In the genomic region with DNA sequence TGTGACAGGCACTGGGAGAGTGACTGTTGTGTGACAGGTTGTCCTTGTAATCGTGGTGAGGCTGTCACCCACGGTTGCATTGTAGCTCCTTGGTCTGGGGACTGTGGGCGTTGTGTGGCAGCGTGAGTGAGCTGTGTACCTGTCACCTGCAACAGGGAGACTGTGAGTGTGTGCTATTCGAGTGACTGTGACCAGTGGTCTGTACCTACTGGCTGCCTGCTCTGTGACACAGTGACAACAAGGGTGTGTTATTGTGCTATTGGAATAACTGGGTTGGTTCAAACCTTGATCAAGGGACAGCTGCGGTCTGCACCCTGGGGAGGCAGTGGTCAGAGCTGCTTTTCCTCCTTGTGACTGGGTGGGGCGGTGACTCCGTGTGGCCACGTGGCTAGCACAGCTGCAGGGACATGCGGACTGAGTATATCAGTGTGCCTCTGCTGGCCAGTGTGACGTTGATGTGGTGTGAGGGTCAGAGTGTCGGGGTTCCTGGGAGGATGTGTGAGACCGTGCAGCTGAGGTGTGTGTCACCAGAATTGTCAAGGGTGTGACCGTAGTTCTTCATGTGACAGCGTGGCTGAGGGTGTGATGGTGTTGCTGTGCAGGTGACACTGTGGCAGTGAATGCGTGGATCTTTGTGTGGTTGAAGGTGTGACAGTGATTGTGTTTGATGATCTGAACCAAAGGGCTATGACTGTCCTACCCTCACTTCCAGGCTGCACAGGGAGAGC, we compare ENCODE assay signal across 1 cellular context.
TF ChIP-seq lines count a peak whose summit lies in the region.

No MANE protein-coding gene starts in this region.

TF ChIP-seq in HepG2, 621 proteins besides CTCF, POLR2A, EP300 and RAD21 (continued from another document and continues in another):
- TF ChIP-seq, protein P1, sequence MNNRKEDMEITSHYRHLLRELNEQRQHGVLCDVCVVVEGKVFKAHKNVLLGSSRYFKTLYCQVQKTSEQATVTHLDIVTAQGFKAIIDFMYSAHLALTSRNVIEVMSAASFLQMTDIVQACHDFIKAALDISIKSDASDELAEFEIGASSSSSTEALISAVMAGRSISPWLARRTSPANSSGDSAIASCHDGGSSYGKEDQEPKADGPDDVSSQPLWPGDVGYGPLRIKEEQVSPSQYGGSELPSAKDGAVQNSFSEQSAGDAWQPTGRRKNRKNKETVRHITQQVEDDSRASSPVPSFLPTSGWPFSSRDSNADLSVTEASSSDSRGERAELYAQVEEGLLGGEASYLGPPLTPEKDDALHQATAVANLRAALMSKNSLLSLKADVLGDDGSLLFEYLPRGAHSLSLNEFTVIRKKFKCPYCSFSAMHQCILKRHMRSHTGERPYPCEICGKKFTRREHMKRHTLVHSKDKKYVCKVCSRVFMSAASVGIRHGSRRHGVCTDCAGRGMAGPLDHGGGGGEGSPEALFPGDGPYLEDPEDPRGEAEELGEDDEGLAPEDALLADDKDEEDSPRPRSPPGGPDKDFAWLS (CRISPR knock-in tag; IDR thresholded peaks at IDR 0.05; ENCODE audit: borderline replicate concordance): no peak; the same call in 1 of the 2 replicates
- TF ChIP-seq ZNF879 (CRISPR knock-in tag; IDR thresholded peaks at IDR 0.05) (no peak), SSRP1 (CRISPR knock-in tag; IDR thresholded peaks at IDR 0.05) (no peak), SMYD3 (CRISPR knock-in tag; IDR thresholded peaks at IDR 0.05) (no peak), ATAD3A (CRISPR knock-in tag; IDR thresholded peaks at IDR 0.05) (no peak), ZNF616 (CRISPR knock-in tag; IDR thresholded peaks at IDR 0.05; ENCODE audit: low read depth) (peak; percentile 61; the same call in 1 of the 2 replicates), ZNF343 (CRISPR knock-in tag; IDR thresholded peaks at IDR 0.05) (peak; percentile 73; the same call in 1 of the 2 replicates), NFKBIZ (CRISPR knock-in tag; IDR thresholded peaks at IDR 0.05) (no peak), FOXK1 (CRISPR knock-in tag; IDR thresholded peaks at IDR 0.05; ENCODE audit: borderline replicate concordance, low read depth) (peak; percentile 58; the same call in 1 of the 2 replicates), ZNF337 (CRISPR knock-in tag; IDR thresholded peaks at IDR 0.05; ENCODE audit: borderline replicate concordance, low read depth) (0 out of 2 replicates have a peak, but pooled peaks have one; percentile 47), ZNF530 (CRISPR knock-in tag; IDR thresholded peaks at IDR 0.05; ENCODE audit: low read depth) (no peak), ZNF558 (CRISPR knock-in tag; IDR thresholded peaks at IDR 0.05; ENCODE audit: borderline replicate concordance) (no peak), PHF5A (CRISPR knock-in tag; IDR thresholded peaks at IDR 0.05; ENCODE audit: low read depth, unreplicated experiment) (no peak), ZFP36 (IDR thresholded peaks at IDR 0.05; ENCODE audit: borderline replicate concordance, low read depth, low read length, partially characterized antibody) (no peak), CENPX (CRISPR knock-in tag; IDR thresholded peaks at IDR 0.05) (no peak), U2AF2 (IDR thresholded peaks at IDR 0.05; ENCODE audit: low read depth, low read length) (no peak), HOXA9 (CRISPR knock-in tag; IDR thresholded peaks at IDR 0.05; ENCODE audit: borderline replicate concordance) (0 out of 2 replicates have a peak, but pooled peaks have one; percentile 36), KDM1A (CRISPR knock-in tag; IDR thresholded peaks at IDR 0.05) (no peak), ZNF605 (CRISPR knock-in tag; IDR thresholded peaks at IDR 0.05) (no peak), ZNF441 (CRISPR knock-in tag; IDR thresholded peaks at IDR 0.05; ENCODE audit: borderline replicate concordance) (peak; percentile 61; the same call in 1 of the 2 replicates), ZNF253 (CRISPR knock-in tag; IDR thresholded peaks at IDR 0.05; ENCODE audit: borderline replicate concordance) (0 out of 2 replicates have a peak, but pooled peaks have one; percentile 79), JARID2 (CRISPR knock-in tag; IDR thresholded peaks at IDR 0.05; ENCODE audit: insufficient replicate concordance) (no peak), FOXC1 (CRISPR knock-in tag; IDR thresholded peaks at IDR 0.05; ENCODE audit: borderline replicate concordance) (no peak), CEBPG (CRISPR knock-in tag; IDR thresholded peaks at IDR 0.05) (no peak), MED1 (CRISPR knock-in tag; IDR thresholded peaks at IDR 0.05) (peak; percentile 37; the same call in 1 of the 2 replicates), ZNF333 (CRISPR knock-in tag; IDR thresholded peaks at IDR 0.05; ENCODE audit: borderline replicate concordance) (no peak), ZNF841 (CRISPR knock-in tag; IDR thresholded peaks at IDR 0.05; ENCODE audit: borderline replicate concordance) (no peak), GATAD1 (CRISPR knock-in tag; IDR thresholded peaks at IDR 0.05) (peak; percentile 57; the same call in 1 of the 2 replicates)
- TF ChIP-seq, protein P2, sequence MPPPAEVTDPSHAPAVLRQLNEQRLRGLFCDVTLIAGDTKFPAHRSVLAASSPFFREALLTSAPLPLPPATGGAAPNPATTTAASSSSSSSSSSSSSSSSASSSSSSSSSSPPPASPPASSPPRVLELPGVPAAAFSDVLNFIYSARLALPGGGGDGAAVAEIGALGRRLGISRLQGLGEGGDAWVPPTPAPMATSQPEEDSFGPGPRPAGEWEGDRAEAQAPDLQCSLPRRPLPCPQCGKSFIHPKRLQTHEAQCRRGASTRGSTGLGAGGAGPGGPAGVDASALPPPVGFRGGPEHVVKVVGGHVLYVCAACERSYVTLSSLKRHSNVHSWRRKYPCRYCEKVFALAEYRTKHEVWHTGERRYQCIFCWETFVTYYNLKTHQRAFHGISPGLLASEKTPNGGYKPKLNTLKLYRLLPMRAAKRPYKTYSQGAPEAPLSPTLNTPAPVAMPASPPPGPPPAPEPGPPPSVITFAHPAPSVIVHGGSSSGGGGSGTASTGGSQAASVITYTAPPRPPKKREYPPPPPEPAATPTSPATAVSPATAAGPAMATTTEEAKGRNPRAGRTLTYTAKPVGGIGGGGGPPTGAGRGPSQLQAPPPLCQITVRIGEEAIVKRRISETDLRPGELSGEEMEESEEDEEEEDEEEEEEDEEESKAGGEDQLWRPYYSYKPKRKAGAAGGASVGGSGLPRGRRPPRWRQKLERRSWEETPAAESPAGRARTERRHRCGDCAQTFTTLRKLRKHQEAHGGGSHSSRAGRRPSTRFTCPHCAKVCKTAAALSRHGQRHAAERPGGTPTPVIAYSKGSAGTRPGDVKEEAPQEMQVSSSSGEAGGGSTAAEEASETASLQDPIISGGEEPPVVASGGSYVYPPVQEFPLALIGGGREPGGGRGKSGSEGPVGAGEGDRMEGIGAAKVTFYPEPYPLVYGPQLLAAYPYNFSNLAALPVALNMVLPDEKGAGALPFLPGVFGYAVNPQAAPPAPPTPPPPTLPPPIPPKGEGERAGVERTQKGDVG (CRISPR knock-in tag; IDR thresholded peaks at IDR 0.05; ENCODE audit: borderline replicate concordance): no peak
- TF ChIP-seq, protein P3, sequence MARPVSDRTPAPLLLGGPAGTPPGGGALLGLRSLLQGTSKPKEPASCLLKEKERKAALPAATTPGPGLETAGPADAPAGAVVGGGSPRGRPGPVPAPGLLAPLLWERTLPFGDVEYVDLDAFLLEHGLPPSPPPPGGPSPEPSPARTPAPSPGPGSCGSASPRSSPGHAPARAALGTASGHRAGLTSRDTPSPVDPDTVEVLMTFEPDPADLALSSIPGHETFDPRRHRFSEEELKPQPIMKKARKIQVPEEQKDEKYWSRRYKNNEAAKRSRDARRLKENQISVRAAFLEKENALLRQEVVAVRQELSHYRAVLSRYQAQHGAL (CRISPR knock-in tag; IDR thresholded peaks at IDR 0.05; ENCODE audit: not compliant biosample characterization): peak; percentile 20
- TF ChIP-seq, protein P4, sequence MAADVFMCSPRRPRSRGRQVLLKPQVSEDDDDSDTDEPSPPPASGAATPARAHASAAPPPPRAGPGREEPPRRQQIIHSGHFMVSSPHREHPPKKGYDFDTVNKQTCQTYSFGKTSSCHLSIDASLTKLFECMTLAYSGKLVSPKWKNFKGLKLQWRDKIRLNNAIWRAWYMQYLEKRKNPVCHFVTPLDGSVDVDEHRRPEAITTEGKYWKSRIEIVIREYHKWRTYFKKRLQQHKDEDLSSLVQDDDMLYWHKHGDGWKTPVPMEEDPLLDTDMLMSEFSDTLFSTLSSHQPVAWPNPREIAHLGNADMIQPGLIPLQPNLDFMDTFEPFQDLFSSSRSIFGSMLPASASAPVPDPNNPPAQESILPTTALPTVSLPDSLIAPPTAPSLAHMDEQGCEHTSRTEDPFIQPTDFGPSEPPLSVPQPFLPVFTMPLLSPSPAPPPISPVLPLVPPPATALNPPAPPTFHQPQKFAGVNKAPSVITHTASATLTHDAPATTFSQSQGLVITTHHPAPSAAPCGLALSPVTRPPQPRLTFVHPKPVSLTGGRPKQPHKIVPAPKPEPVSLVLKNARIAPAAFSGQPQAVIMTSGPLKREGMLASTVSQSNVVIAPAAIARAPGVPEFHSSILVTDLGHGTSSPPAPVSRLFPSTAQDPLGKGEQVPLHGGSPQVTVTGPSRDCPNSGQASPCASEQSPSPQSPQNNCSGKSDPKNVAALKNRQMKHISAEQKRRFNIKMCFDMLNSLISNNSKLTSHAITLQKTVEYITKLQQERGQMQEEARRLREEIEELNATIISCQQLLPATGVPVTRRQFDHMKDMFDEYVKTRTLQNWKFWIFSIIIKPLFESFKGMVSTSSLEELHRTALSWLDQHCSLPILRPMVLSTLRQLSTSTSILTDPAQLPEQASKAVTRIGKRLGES (CRISPR knock-in tag; IDR thresholded peaks at IDR 0.05; ENCODE audit: borderline replicate concordance): no peak
- TF ChIP-seq, protein P5, sequence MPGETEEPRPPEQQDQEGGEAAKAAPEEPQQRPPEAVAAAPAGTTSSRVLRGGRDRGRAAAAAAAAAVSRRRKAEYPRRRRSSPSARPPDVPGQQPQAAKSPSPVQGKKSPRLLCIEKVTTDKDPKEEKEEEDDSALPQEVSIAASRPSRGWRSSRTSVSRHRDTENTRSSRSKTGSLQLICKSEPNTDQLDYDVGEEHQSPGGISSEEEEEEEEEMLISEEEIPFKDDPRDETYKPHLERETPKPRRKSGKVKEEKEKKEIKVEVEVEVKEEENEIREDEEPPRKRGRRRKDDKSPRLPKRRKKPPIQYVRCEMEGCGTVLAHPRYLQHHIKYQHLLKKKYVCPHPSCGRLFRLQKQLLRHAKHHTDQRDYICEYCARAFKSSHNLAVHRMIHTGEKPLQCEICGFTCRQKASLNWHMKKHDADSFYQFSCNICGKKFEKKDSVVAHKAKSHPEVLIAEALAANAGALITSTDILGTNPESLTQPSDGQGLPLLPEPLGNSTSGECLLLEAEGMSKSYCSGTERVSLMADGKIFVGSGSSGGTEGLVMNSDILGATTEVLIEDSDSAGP (CRISPR knock-in tag; IDR thresholded peaks at IDR 0.05; ENCODE audit: borderline replicate concordance): no peak; the same call in 1 of the 2 replicates
- TF ChIP-seq, protein P6, sequence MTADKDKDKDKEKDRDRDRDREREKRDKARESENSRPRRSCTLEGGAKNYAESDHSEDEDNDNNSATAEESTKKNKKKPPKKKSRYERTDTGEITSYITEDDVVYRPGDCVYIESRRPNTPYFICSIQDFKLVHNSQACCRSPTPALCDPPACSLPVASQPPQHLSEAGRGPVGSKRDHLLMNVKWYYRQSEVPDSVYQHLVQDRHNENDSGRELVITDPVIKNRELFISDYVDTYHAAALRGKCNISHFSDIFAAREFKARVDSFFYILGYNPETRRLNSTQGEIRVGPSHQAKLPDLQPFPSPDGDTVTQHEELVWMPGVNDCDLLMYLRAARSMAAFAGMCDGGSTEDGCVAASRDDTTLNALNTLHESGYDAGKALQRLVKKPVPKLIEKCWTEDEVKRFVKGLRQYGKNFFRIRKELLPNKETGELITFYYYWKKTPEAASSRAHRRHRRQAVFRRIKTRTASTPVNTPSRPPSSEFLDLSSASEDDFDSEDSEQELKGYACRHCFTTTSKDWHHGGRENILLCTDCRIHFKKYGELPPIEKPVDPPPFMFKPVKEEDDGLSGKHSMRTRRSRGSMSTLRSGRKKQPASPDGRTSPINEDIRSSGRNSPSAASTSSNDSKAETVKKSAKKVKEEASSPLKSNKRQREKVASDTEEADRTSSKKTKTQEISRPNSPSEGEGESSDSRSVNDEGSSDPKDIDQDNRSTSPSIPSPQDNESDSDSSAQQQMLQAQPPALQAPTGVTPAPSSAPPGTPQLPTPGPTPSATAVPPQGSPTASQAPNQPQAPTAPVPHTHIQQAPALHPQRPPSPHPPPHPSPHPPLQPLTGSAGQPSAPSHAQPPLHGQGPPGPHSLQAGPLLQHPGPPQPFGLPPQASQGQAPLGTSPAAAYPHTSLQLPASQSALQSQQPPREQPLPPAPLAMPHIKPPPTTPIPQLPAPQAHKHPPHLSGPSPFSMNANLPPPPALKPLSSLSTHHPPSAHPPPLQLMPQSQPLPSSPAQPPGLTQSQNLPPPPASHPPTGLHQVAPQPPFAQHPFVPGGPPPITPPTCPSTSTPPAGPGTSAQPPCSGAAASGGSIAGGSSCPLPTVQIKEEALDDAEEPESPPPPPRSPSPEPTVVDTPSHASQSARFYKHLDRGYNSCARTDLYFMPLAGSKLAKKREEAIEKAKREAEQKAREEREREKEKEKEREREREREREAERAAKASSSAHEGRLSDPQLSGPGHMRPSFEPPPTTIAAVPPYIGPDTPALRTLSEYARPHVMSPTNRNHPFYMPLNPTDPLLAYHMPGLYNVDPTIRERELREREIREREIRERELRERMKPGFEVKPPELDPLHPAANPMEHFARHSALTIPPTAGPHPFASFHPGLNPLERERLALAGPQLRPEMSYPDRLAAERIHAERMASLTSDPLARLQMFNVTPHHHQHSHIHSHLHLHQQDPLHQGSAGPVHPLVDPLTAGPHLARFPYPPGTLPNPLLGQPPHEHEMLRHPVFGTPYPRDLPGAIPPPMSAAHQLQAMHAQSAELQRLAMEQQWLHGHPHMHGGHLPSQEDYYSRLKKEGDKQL (CRISPR knock-in tag; IDR thresholded peaks at IDR 0.05; ENCODE audit: low read depth): no peak
- TF ChIP-seq, protein P7, sequence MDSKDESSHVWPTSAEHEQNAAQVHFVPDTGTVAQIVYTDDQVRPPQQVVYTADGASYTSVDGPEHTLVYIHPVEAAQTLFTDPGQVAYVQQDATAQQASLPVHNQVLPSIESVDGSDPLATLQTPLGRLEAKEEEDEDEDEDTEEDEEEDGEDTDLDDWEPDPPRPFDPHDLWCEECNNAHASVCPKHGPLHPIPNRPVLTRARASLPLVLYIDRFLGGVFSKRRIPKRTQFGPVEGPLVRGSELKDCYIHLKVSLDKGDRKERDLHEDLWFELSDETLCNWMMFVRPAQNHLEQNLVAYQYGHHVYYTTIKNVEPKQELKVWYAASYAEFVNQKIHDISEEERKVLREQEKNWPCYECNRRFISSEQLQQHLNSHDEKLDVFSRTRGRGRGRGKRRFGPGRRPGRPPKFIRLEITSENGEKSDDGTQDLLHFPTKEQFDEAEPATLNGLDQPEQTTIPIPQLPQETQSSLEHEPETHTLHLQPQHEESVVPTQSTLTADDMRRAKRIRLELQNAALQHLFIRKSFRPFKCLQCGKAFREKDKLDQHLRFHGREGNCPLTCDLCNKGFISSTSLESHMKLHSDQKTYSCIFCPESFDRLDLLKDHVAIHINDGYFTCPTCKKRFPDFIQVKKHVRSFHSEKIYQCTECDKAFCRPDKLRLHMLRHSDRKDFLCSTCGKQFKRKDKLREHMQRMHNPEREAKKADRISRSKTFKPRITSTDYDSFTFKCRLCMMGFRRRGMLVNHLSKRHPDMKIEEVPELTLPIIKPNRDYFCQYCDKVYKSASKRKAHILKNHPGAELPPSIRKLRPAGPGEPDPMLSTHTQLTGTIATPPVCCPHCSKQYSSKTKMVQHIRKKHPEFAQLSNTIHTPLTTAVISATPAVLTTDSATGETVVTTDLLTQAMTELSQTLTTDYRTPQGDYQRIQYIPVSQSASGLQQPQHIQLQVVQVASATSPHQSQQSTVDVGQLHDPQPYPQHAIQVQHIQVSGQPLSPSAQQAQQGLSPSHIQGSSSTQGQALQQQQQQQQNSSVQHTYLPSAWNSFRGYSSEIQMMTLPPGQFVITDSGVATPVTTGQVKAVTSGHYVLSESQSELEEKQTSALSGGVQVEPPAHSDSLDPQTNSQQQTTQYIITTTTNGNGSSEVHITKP (CRISPR knock-in tag; IDR thresholded peaks at IDR 0.05; ENCODE audit: low read depth): peak; percentile 40; the same call in 1 of the 2 replicates
